ENCODE assay signal across 1 cellular context in the genomic region with DNA sequence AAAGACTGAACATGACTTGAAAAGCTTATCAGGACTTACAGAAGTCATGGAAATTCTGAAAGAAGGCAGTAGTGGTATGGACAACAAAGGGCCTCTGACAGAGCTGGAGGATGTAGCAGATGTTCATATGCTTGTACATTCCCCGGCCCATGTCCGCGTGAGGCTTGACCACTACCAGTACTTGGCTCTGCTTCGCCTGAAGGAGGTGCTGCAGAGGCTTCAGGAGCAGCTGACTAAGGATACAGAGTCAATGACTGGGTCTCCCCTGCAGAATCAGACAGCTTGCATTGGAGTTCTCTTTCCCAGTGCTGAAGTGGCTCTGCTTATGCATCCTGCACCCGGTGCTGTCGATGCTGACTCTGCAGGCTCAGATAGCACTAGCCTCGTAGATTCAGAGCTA.
TF ChIP-seq lines count a peak whose summit lies in the region.

No MANE protein-coding gene starts in this region.

TF ChIP-seq in GM23338, 12 proteins besides CTCF, POLR2A, EP300 and RAD21 (continued from another document):
- no peak for TF ChIP-seq EZH2 (IDR thresholded peaks at IDR 0.05; ENCODE audit: low read depth, unreplicated experiment)
